34 cellular contexts compared by ENCODE assay signal in the genomic region with DNA sequence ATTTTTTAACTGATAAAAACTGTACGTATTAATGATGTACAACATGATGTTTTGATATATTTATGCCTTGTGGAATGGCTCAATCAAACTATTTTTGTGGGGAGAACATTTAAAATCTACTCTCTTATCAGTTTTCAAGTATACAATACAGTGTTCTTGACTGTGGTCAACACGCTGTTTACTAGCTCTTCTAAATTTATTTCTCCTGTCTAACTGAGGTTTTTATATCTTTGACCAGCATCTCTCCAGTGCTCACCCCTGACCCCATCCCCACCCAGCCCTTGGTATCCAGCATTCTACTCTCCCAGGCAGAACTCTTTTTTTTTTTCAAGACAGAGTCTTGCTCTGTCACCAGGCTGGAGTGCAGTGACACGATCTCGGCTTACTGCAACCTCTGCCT.
"Had no signal": no experiment of that assay in that cellular context is flagged by ENCODE, and none has a peak within 500 bp of the region (broad histone marks: within the 10 kb centered on the region; RNA-seq: fewer than 3 reads in every experiment).

No MANE protein-coding gene starts in this region.

- DNase-seq: Karpas-422, Kasumi-1, MG63, MM.1S, MV-4-11, NCI-H1048, NCI-H1092, NCI-H1092 treated with DMSO at 0.1 percent for 48 hours, NCI-H1105, NCI-H1105 treated with DMSO at 0.1 percent for 48 hours, NCI-H1417, NCI-H1417 treated with DMSO at 0.1 percent for 48 hours, NCI-H1436, NCI-H1436 treated with DMSO at 0.1 percent for 48 hours, NCI-H146, NCI-H1694, NCI-H1694 treated with DMSO at 0.1 percent for 48 hours, NCI-H187, NCI-H187 treated with DMSO at 0.1 percent for 48 hours, NCI-H1930, NCI-H2029, NCI-H2029 treated with DMSO at 0.1 percent for 48 hours, NCI-H2081, NCI-H2081 treated with DMSO at 0.1 percent for 48 hours, NCI-H2107, NCI-H2171, NCI-H2171 treated with DMSO at 0.1 percent for 48 hours, NCI-H2227 treated with DMSO at 0.1 percent for 48 hours, NCI-H226, NCI-H345, NCI-H446, NCI-H446 treated with DMSO at 0.1 percent for 48 hours, NCI-H510A had no signal

- H3K4me3 ChIP-seq: MG63 had no signal

- H3K9me3 ChIP-seq: MG63 had no signal

- H3K27me3 ChIP-seq: MG63 had no signal

- H3K9ac ChIP-seq: KMS-11 had no signal

- H3K36me3 ChIP-seq: MG63 had no signal

- H3K4me2 ChIP-seq: KMS-11 had no signal

- H3K27ac ChIP-seq: KMS-11 had no signal
